Comparison of ENCODE assay signal across 23 cellular contexts in the genomic region with DNA sequence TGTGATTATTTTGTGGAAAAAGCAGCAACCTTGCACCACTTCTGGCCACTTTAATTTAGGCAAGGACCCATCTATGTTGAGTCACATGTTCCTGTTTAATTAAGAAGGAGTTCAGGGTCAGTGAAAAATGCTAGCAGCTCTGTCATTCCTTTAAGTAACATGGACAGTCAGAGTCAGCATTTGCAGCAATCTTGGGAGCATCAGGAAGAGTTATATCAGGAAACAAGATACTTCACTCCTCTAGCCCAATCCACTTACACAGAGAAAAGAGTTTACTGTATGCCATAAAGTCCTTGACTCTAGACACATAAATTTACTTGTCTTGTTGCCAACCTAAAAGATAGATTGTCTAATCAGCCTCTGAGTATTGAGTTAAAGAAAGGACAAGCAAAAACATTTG.
"Had no signal": no experiment of that assay in that cellular context is flagged by ENCODE, and none has a peak within 500 bp of the region (broad histone marks: within the 10 kb centered on the region; RNA-seq: fewer than 3 reads in every experiment).

No MANE protein-coding gene starts in this region.

- H3K27ac ChIP-seq: breast epithelium, esophagus squamous epithelium, gastrocnemius medialis, left ventricle myocardium inferior, thyroid gland had no signal

- H3K27me3 ChIP-seq: adrenal gland, breast epithelium, esophagus squamous epithelium, gastrocnemius medialis, thyroid gland had no signal

- H3K9me3 ChIP-seq: adrenal gland, breast epithelium, esophagus squamous epithelium, gastrocnemius medialis, left ventricle myocardium inferior, thyroid gland had no signal

- DNase-seq: activated CD4-positive, CD25-positive, alpha-beta regulatory T cell treated with anti-CD3 and anti-CD28 coated beads, Interleukin-2, amount 50 U/mL, for 72 hours; activated CD8-positive, alpha-beta memory T cell treated with anti-CD3 and anti-CD28 coated beads for 24 hours; activated CD8-positive, alpha-beta memory T cell treated with anti-CD3 and anti-CD28 coated beads, Interleukin-2, amount 50 U/mL, for 48 hours; activated effector memory CD4-positive, alpha-beta T cell treated with anti-CD3 and anti-CD28 coated beads, Interleukin-2, amount 50 U/mL, for 16 hours; activated naive CD4-positive, alpha-beta T cell treated with anti-CD3 and anti-CD28 coated beads, Interleukin-2, amount 50 U/mL, for 16 hours; activated T-cell treated with anti-CD3 and anti-CD28 coated beads, Interleukin-2, amount 50 U/mL, for 72 hours; cerebellar nuclear complex; cortex of kidney; esophagus squamous epithelium; gastrocnemius medialis; head of caudate nucleus; kidney; left ventricle myocardium inferior; naive thymus-derived CD8-positive, alpha-beta T cell; posterior cingulate gyrus; stimulated activated CD4-positive, alpha-beta T cell treated with anti-CD3 and anti-CD28 coated beads, Interleukin-12 subunit alpha, Interleukin-12 subunit beta, amount 100 ng/mL, for 4 hours; stimulated activated CD4-positive, alpha-beta T cell treated with anti-CD3 and anti-CD28 coated beads, Interleukin-1b, Interleukin-23, amount 100 ng/mL, for 48 hours; stimulated activated CD8-positive, alpha-beta memory T cell treated with anti-CD3 and anti-CD28 coated beads, Interleukin-4, amount 100 ng/mL, for 48 hours; stimulated activated naive CD4-positive, alpha-beta T cell; T1000; thyroid gland had no signal

- ATAC-seq: activated T-cell treated with anti-CD3 and anti-CD28 coated beads, Interleukin-2, amount 50 U/mL, for 72 hours; gastrocnemius medialis; naive thymus-derived CD8-positive, alpha-beta T cell had no signal

- H3K36me3 ChIP-seq: adrenal gland, breast epithelium, esophagus squamous epithelium, gastrocnemius medialis, left ventricle myocardium inferior, thyroid gland had no signal

- H3K4me1 ChIP-seq: breast epithelium, esophagus squamous epithelium, gastrocnemius medialis, thyroid gland had no signal

- H3K4me3 ChIP-seq: adrenal gland, breast epithelium, esophagus squamous epithelium, gastrocnemius medialis, left ventricle myocardium inferior, thyroid gland had no signal
